1 cellular context compared by ENCODE assay signal in the genomic region with DNA sequence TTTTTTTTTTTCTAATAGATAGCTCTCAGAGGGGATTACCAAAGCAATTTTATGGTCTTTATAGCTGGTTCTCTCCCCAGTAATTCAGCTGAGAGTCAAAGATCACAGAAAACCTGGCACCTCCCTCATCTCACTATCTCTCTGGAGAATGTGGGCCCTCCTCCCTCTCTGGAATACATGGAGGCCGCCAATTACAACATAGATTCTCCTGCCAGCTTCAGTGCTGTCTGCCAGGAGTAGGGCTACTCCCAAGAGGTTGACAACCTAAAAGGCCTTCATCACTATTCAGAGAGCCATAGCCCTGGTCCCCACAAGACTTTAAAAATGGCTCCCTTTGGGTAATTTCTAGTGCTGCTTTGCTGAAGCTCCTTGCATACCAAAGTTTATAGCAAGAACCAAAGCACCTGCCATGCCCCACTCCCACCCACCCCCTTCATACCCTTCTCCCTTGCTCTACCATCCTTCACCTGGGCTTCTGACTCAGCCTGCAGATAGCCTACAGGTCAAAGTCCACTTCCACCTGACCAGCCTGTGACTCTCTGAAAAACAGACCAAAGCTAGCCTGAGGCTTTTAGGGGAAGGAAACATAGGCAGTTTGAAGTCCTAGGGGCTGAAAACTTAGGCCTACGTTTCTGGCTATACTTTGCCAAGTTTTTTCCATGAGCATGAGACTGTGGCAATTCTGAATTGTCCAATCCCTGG.
TF ChIP-seq lines count a peak whose summit lies in the region.

No MANE protein-coding gene starts in this region.

TF ChIP-seq in HepG2, 621 proteins besides CTCF, POLR2A, EP300 and RAD21 (continued from another document):
- TF ChIP-seq ZNF280B (CRISPR knock-in tag; IDR thresholded peaks at IDR 0.05; ENCODE audit: borderline replicate concordance): no peak
- TF ChIP-seq ZNF747 (CRISPR knock-in tag; IDR thresholded peaks at IDR 0.05; ENCODE audit: borderline replicate concordance): no peak
- no peak for TF ChIP-seq ZNF576 (CRISPR knock-in tag; IDR thresholded peaks at IDR 0.05)
- no peak for TF ChIP-seq ZNF350 (CRISPR knock-in tag; IDR thresholded peaks at IDR 0.05; ENCODE audit: borderline replicate concordance, low read depth)
- TF ChIP-seq STAT6 (CRISPR knock-in tag; IDR thresholded peaks at IDR 0.05; ENCODE audit: borderline replicate concordance): no peak
- no peak for TF ChIP-seq ZNF24 (IDR thresholded peaks at IDR 0.05)
